ENCODE assay signal across 1 cellular context in the genomic region with DNA sequence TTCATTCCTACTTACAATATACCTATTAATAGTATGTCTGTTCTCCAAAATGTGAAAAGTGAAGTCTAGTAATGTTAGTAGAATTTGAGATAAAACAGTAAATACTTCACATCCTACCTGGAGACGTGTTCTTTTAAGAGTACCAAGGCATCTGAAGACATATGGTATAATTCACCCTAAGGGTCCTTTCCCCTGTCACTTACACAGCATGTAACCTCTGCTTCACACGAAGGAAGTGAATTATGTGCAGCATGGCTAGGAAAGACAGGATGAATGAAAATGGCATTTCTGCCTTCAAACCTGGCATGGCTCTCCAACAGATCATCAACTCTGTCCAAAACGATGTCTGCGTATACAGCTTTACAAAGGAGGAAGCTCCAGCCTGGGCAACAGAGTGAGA.
TF ChIP-seq lines count a peak whose summit lies in the region.

No MANE protein-coding gene starts in this region.

TF ChIP-seq in GM23338, 12 proteins besides CTCF, POLR2A, EP300 and RAD21 (continued from another document):
- TF ChIP-seq, protein P1, sequence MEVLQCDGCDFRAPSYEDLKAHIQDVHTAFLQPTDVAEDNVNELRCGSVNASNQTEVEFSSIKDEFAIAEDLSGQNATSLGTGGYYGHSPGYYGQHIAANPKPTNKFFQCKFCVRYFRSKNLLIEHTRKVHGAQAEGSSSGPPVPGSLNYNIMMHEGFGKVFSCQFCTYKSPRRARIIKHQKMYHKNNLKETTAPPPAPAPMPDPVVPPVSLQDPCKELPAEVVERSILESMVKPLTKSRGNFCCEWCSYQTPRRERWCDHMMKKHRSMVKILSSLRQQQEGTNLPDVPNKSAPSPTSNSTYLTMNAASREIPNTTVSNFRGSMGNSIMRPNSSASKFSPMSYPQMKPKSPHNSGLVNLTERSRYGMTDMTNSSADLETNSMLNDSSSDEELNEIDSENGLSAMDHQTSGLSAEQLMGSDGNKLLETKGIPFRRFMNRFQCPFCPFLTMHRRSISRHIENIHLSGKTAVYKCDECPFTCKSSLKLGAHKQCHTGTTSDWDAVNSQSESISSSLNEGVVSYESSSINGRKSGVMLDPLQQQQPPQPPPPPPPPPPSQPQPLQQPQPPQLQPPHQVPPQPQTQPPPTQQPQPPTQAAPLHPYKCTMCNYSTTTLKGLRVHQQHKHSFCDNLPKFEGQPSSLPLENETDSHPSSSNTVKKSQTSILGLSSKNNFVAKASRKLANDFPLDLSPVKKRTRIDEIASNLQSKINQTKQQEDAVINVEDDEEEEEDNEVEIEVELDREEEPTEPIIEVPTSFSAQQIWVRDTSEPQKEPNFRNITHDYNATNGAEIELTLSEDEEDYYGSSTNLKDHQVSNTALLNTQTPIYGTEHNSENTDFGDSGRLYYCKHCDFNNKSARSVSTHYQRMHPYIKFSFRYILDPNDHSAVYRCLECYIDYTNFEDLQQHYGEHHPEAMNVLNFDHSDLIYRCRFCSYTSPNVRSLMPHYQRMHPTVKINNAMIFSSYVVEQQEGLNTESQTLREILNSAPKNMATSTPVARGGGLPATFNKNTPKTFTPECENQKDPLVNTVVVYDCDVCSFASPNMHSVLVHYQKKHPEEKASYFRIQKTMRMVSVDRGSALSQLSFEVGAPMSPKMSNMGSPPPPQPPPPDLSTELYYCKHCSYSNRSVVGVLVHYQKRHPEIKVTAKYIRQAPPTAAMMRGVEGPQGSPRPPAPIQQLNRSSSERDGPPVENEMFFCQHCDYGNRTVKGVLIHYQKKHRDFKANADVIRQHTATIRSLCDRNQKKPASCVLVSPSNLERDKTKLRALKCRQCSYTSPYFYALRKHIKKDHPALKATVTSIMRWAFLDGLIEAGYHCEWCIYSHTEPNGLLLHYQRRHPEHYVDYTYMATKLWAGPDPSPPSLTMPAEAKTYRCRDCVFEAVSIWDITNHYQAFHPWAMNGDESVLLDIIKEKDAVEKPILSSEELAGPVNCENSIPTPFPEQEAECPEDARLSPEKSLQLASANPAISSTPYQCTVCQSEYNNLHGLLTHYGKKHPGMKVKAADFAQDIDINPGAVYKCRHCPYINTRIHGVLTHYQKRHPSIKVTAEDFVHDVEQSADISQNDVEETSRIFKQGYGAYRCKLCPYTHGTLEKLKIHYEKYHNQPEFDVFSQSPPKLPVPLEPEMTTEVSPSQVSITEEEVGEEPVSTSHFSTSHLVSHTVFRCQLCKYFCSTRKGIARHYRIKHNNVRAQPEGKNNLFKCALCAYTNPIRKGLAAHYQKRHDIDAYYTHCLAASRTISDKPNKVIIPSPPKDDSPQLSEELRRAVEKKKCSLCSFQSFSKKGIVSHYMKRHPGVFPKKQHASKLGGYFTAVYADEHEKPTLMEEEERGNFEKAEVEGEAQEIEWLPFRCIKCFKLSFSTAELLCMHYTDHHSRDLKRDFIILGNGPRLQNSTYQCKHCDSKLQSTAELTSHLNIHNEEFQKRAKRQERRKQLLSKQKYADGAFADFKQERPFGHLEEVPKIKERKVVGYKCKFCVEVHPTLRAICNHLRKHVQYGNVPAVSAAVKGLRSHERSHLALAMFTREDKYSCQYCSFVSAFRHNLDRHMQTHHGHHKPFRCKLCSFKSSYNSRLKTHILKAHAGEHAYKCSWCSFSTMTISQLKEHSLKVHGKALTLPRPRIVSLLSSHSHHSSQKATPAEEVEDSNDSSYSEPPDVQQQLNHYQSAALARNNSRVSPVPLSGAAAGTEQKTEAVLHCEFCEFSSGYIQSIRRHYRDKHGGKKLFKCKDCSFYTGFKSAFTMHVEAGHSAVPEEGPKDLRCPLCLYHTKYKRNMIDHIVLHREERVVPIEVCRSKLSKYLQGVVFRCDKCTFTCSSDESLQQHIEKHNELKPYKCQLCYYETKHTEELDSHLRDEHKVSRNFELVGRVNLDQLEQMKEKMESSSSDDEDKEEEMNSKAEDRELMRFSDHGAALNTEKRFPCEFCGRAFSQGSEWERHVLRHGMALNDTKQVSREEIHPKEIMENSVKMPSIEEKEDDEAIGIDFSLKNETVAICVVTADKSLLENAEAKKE (CRISPR knock-in tag; IDR thresholded peaks at IDR 0.05): no peak
TF ChIP-seq in GM23338: peak in this region for 0.
